1 cellular context compared by ENCODE assay signal in genomic region chr1:234486858-234487830, GRCh38.
TF ChIP-seq lines count a peak whose summit lies in the region.

No MANE protein-coding gene starts in this region.

TF ChIP-seq in HepG2, 621 proteins besides CTCF, POLR2A, EP300 and RAD21 (continued from another document and continues in another):
- TF ChIP-seq PRDM4 (CRISPR knock-in tag; IDR thresholded peaks at IDR 0.05; ENCODE audit: borderline replicate concordance): no peak
- no peak for TF ChIP-seq NFATC3 (CRISPR knock-in tag; IDR thresholded peaks at IDR 0.05)
- TF ChIP-seq ZNF75D (CRISPR knock-in tag; IDR thresholded peaks at IDR 0.05; ENCODE audit: borderline replicate concordance): no peak
- TF ChIP-seq, protein P1, sequence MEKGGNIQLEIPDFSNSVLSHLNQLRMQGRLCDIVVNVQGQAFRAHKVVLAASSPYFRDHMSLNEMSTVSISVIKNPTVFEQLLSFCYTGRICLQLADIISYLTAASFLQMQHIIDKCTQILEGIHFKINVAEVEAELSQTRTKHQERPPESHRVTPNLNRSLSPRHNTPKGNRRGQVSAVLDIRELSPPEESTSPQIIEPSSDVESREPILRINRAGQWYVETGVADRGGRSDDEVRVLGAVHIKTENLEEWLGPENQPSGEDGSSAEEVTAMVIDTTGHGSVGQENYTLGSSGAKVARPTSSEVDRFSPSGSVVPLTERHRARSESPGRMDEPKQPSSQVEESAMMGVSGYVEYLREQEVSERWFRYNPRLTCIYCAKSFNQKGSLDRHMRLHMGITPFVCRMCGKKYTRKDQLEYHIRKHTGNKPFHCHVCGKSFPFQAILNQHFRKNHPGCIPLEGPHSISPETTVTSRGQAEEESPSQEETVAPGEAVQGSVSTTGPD (CRISPR knock-in tag; IDR thresholded peaks at IDR 0.05): no peak
- no peak for TF ChIP-seq ARNT (IDR thresholded peaks at IDR 0.05)
- no peak for TF ChIP-seq ZNF232 (CRISPR knock-in tag; IDR thresholded peaks at IDR 0.05; ENCODE audit: borderline replicate concordance)
- no peak for TF ChIP-seq ARNT2 (CRISPR knock-in tag; IDR thresholded peaks at IDR 0.05; ENCODE audit: low read depth)
- TF ChIP-seq SYNCRIP (IDR thresholded peaks at IDR 0.05; ENCODE audit: insufficient read depth, low read depth, low read length): no peak
- no peak for TF ChIP-seq TRIM24 (CRISPR knock-in tag; IDR thresholded peaks at IDR 0.05)
- TF ChIP-seq GZF1 (CRISPR knock-in tag; IDR thresholded peaks at IDR 0.05): no peak
- TF ChIP-seq ZNF317 (CRISPR knock-in tag; IDR thresholded peaks at IDR 0.05): no peak
- no peak for TF ChIP-seq HNRNPL (IDR thresholded peaks at IDR 0.05; ENCODE audit: low read depth, low read length)
- TF ChIP-seq ZNF142 (CRISPR knock-in tag; IDR thresholded peaks at IDR 0.05): no peak
- TF ChIP-seq, protein P2, sequence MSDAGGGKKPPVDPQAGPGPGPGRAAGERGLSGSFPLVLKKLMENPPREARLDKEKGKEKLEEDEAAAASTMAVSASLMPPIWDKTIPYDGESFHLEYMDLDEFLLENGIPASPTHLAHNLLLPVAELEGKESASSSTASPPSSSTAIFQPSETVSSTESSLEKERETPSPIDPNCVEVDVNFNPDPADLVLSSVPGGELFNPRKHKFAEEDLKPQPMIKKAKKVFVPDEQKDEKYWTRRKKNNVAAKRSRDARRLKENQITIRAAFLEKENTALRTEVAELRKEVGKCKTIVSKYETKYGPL (CRISPR knock-in tag; IDR thresholded peaks at IDR 0.05): peak; percentile 100
- no peak for TF ChIP-seq ZNF12 (CRISPR knock-in tag; IDR thresholded peaks at IDR 0.05)
- peak; percentile 73 for TF ChIP-seq HNF4A (CRISPR knock-in tag; IDR thresholded peaks at IDR 0.05)
- TF ChIP-seq STAT5B (CRISPR knock-in tag; IDR thresholded peaks at IDR 0.05): no peak
- TF ChIP-seq THYN1 (CRISPR knock-in tag; IDR thresholded peaks at IDR 0.05; ENCODE audit: borderline replicate concordance, low read depth): no peak
- peak; percentile 40 for TF ChIP-seq MED8 (CRISPR knock-in tag; IDR thresholded peaks at IDR 0.05; ENCODE audit: insufficient replicate concordance)
- 0 out of 2 replicates have a peak, but pooled peaks have one; percentile 37 for TF ChIP-seq SNAPC4 (CRISPR knock-in tag; IDR thresholded peaks at IDR 0.05)
- 0 out of 2 replicates have a peak, but pooled peaks have one; percentile 45 for TF ChIP-seq ZNF772 (CRISPR knock-in tag; IDR thresholded peaks at IDR 0.05)
- no peak for TF ChIP-seq NR2F2 (IDR thresholded peaks at IDR 0.05; ENCODE audit: borderline replicate concordance, low read depth)
- no peak for TF ChIP-seq ZMAT3 (CRISPR knock-in tag; conservative IDR thresholded peaks at IDR 0.05)
- no peak for TF ChIP-seq ZNF839 (CRISPR knock-in tag; IDR thresholded peaks at IDR 0.05; ENCODE audit: borderline replicate concordance)
- no peak for TF ChIP-seq NFIC (IDR thresholded peaks at IDR 0.05; ENCODE audit: low read length)
- TF ChIP-seq ZNF543 (CRISPR knock-in tag; IDR thresholded peaks at IDR 0.05): no peak
- TF ChIP-seq, protein P3, sequence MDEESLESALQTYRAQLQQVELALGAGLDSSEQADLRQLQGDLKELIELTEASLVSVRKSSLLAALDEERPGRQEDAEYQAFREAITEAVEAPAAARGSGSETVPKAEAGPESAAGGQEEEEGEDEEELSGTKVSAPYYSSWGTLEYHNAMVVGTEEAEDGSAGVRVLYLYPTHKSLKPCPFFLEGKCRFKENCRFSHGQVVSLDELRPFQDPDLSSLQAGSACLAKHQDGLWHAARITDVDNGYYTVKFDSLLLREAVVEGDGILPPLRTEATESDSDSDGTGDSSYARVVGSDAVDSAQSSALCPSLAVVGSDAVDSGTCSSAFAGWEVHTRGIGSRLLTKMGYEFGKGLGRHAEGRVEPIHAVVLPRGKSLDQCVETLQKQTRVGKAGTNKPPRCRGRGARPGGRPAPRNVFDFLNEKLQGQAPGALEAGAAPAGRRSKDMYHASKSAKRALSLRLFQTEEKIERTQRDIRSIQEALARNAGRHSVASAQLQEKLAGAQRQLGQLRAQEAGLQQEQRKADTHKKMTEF (CRISPR knock-in tag; IDR thresholded peaks at IDR 0.05): peak; percentile 34; the same call in 1 of the 2 replicates
- no peak for TF ChIP-seq NFE2L2 (IDR thresholded peaks at IDR 0.05; ENCODE audit: low read length)
- 0 out of 2 replicates have a peak, but pooled peaks have one; percentile 21 for TF ChIP-seq KMT2A (CRISPR knock-in tag; IDR thresholded peaks at IDR 0.05)
- TF ChIP-seq, protein P4, sequence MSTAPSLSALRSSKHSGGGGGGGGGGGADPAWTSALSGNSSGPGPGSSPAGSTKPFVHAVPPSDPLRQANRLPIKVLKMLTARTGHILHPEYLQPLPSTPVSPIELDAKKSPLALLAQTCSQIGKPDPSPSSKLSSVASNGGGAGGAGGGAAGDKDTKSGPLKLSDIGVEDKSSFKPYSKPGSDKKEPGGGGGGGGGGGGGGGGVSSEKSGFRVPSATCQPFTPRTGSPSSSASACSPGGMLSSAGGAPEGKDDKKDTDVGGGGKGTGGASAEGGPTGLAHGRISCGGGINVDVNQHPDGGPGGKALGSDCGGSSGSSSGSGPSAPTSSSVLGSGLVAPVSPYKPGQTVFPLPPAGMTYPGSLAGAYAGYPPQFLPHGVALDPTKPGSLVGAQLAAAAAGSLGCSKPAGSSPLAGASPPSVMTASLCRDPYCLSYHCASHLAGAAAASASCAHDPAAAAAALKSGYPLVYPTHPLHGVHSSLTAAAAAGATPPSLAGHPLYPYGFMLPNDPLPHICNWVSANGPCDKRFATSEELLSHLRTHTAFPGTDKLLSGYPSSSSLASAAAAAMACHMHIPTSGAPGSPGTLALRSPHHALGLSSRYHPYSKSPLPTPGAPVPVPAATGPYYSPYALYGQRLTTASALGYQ (CRISPR knock-in tag; IDR thresholded peaks at IDR 0.05): no peak
- TF ChIP-seq ZFP36L2 (CRISPR knock-in tag; IDR thresholded peaks at IDR 0.05): no peak
- TF ChIP-seq EHMT2 (IDR thresholded peaks at IDR 0.05; ENCODE audit: borderline replicate concordance, low read depth, low read length): no peak
- TF ChIP-seq, protein P5, sequence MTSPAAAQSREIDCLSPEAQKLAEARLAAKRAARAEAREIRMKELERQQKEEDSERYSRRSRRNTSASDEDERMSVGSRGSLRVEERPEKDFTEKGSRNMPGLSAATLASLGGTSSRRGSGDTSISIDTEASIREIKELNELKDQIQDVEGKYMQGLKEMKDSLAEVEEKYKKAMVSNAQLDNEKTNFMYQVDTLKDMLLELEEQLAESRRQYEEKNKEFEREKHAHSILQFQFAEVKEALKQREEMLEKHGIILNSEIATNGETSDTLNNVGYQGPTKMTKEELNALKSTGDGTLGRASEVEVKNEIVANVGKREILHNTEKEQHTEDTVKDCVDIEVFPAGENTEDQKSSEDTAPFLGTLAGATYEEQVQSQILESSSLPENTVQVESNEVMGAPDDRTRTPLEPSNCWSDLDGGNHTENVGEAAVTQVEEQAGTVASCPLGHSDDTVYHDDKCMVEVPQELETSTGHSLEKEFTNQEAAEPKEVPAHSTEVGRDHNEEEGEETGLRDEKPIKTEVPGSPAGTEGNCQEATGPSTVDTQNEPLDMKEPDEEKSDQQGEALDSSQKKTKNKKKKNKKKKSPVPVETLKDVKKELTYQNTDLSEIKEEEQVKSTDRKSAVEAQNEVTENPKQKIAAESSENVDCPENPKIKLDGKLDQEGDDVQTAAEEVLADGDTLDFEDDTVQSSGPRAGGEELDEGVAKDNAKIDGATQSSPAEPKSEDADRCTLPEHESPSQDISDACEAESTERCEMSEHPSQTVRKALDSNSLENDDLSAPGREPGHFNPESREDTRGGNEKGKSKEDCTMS (CRISPR knock-in tag; conservative IDR thresholded peaks at IDR 0.05): no peak
- no peak for TF ChIP-seq MTF2 (CRISPR knock-in tag; IDR thresholded peaks at IDR 0.05; ENCODE audit: borderline replicate concordance)
- TF ChIP-seq ZKSCAN1 (IDR thresholded peaks at IDR 0.05; ENCODE audit: low read length): no peak
- TF ChIP-seq NFIB (CRISPR knock-in tag; IDR thresholded peaks at IDR 0.05; ENCODE audit: borderline replicate concordance): no peak
- TF ChIP-seq, protein P6, sequence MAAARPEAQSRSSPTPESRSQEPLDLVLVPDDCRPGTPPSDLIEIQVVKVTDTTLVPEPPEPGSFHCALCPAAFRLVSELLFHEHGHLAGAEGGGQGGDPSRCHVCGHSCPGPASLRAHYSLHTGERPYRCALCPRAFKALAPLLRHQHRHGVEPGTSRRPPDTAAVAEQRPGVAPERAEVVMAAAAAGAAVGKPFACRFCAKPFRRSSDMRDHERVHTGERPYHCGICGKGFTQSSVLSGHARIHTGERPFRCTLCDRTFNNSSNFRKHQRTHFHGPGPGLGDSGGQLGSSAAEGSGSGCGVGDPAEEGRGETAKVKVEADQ (CRISPR knock-in tag; IDR thresholded peaks at IDR 0.05; ENCODE audit: borderline replicate concordance): no peak
- no peak for TF ChIP-seq ZNF230 (CRISPR knock-in tag; IDR thresholded peaks at IDR 0.05)
